ENCODE assay signal across 1 cellular context in the genomic region with DNA sequence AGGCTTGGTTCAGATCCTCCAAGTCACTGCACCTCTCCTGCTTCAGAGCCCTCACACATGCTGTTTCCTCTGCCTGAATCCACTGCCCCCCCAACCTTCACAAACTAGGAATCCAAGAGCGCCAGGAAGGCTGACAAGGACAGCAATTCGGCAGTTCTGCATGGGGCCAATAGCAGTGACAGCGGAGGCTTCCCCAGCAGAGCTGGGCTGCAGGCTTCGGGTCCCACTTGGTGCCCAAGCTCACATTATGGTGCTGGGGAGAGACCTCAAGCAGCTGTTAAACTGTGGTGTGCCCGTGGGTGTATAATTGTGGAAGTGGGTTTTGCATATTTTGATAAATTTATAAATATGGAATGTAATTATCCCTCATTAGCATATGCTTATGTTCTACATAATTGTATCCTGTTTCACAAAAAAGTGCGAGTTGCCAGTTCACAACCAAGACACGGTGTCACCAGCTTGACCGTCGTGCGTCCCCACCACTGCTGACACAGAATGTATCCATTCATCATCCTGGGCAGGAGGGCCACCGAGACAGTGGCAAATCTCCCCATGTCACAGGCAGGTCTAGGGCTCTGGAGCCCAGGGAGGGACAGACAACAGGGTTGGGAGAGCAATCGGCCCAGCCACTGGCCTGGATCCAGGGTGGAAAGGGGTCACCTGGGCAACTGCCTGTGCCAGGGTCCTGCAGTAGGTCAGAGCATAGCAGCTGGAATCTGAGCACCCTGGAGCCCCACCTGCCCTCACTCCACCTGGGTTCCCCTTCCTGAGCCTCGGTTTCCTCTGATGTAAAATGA.
TF ChIP-seq lines count a peak whose summit lies in the region.

No MANE protein-coding gene starts in this region.

TF ChIP-seq in SK-N-SH treated with all-trans-retinoic acid at 6 μM for 48 hours, 23 proteins besides CTCF, POLR2A, EP300 and RAD21 (continued from another document):
- TF ChIP-seq ISL1 (CRISPR knock-in tag; IDR thresholded peaks at IDR 0.05) (no peak), OSR1 (CRISPR knock-in tag; IDR thresholded peaks at IDR 0.05) (no peak), ZNF70 (CRISPR knock-in tag; IDR thresholded peaks at IDR 0.05) (no peak)
